ENCODE assay signal across 8 cellular contexts in genomic region chr1:205631010-205631726, GRCh38. TPM values are rescaled to one million over a fixed set of nuclear protein-coding genes. Genes with fewer than 3 reads are reported as not detected.
DNase-seq lines count a peak whose midpoint lies in the region; ATAC-seq and TF ChIP-seq lines count a peak whose summit lies in the region.

No MANE protein-coding gene starts in this region.

- H3K27me3 ChIP-seq in SK-N-SH (ENCODE audit: insufficient read depth) (no peaks in the 10 kb centered on the region), parathyroid adenoma (ENCODE audit: control insufficient read depth, insufficient read depth, low read length) (no peaks in the 10 kb centered on the region), tibial artery (no peaks in the 10 kb centered on the region)

- under 1% methylated on average over 18 of the region's 73 CpGs for WGBS in SK-N-SH (ENCODE audit: low lambda C conversion rate)

- ATAC-seq in HG02642 (IDR thresholded peaks at IDR 0.05; ENCODE audit: poor library complexity, unreplicated experiment), result peak; percentile 67
- peak; percentile 81 to 85 for ATAC-seq in activated naive CD4-positive, alpha-beta T cell treated with anti-CD3 and anti-CD28 coated beads, Interleukin-2, amount 50 U/mL, for 72 hours

- H3K9me3 Mint-ChIP-seq in activated naive CD4-positive, alpha-beta T cell treated with anti-CD3 and anti-CD28 coated beads, Interleukin-2, amount 50 U/mL, for 72 hours, result no peaks in the 10 kb centered on the region

- intact Hi-C loops in head of caudate nucleus (cut with DNase I) (loop anchor here (2.0 kb wide), 1 partner anchor 42 kb away; no protein-coding TSS in a partner anchor), tibial artery (cut with DNase I; ENCODE audit: low total_unique reads) (no loop called here)

- no peaks in the 10 kb centered on the region for H4K20me1 ChIP-seq in SK-N-SH (ENCODE audit: insufficient read depth)

- H3K79me2 ChIP-seq in SK-N-SH (ENCODE audit: insufficient read depth) (peaks cover 50% of the 10 kb centered on the region), parathyroid adenoma (peaks cover 15% of the 10 kb centered on the region)

- H3K4me1 ChIP-seq in SK-N-SH (ENCODE audit: control insufficient read depth in 1 of 2, insufficient read depth in 2 of 2, low read depth in 1 of 2, low read length in 1 of 2) (peaks cover 0 to 9% of the 10 kb centered on the region in 2 experiments; a peak in 2 of 4 replicates), parathyroid adenoma (no peaks in the 10 kb centered on the region), tibial artery (peaks cover 0 to 37% (median 22%) of the 10 kb centered on the region in 4 donors)

- H3K36me3 ChIP-seq in SK-N-SH (replicated peaks in 1 of 2; ENCODE audit: control insufficient read depth in 1 of 2, insufficient read depth in 2 of 2, low read length in 1 of 2) (peaks cover 5 to 7% of the 10 kb centered on the region in 2 experiments), parathyroid adenoma (ENCODE audit: control insufficient read depth, insufficient read depth, low read length) (no peaks in the 10 kb centered on the region), tibial artery (no peaks in the 10 kb centered on the region)

- H3K4me2 ChIP-seq in SK-N-SH, result peak overlapping the region; percentile 87
- peak overlapping the region; percentile 92 for H3K4me2 ChIP-seq in parathyroid adenoma (ENCODE audit: low read length)

- DNase-seq in GM12864 (ENCODE audit: low read depth) (peak; percentile 90), NCI-H1092 treated with DMSO at 0.1 percent for 48 hours (lab: John Stamatoyannopoulos, UW) (peak; percentile 95), SK-N-SH (peak; percentile 96), head of caudate nucleus (peak in 41 of 42 donors; percentile 8 to 81 (median 46)), tibial artery (peak; percentile 50 to 74)
- DNase-seq in activated naive CD4-positive, alpha-beta T cell treated with anti-CD3 and anti-CD28 coated beads, Interleukin-2, amount 50 U/mL, for 72 hours (ENCODE audit: low spot score in 2 of 2), result peak; percentile 77 to 90

- H3K9ac ChIP-seq in SK-N-SH (peak overlapping the region; percentile 85), parathyroid adenoma (no peak overlapping the region)

- H2AFZ ChIP-seq in SK-N-SH (ENCODE audit: low read depth) (0 out of 2 replicates have a peak overlapping the region, but pooled peaks have one; percentile 52), parathyroid adenoma (peak overlapping the region; percentile 79)

- H3K4me3 ChIP-seq in GM12864 (ENCODE audit: low read depth, low read length) (peak overlapping the region; percentile 88), SK-N-SH (ENCODE audit: low read depth in 2 of 2, low read length in 1 of 2) (peak overlapping the region; percentile 77 to 83), parathyroid adenoma (ENCODE audit: low read depth, low read length) (peak overlapping the region; percentile 91), tibial artery (peak overlapping the region; percentile 76 to 86)

- POLR2A ChIA-PET in SK-N-SH (lab: Yijun Ruan, JAX), result interaction anchor here (0.6 to 2.3 kb wide), 5 partner anchors 13 to 102 kb away, joined by 3 to 12 read pairs (median 4); no protein-coding TSS in a partner anchor

- TF ChIP-seq EP300 in SK-N-SH (IDR thresholded peaks at IDR 0.05; ENCODE audit: borderline replicate concordance in 1 of 2, low read depth in 1 of 2, low read length in 1 of 2), result no peak

- CTCF ChIA-PET in SK-N-SH (lab: Yijun Ruan, JAX), result interaction anchor here (0.6 to 7.5 kb wide), 21 partner anchors 8 to 346 kb away, joined by 3 to 94 read pairs (median 7); partner anchors contain the start of genes NUCKS1 and SLC45A3

- no peak for TF ChIP-seq CTCF in GM12864 (IDR thresholded peaks at IDR 0.05; ENCODE audit: low read depth, low read length, missing control alignments)
- TF ChIP-seq CTCF in SK-N-SH (IDR thresholded peaks at IDR 0.05), result no peak
- TF ChIP-seq CTCF in parathyroid adenoma (IDR thresholded peaks at IDR 0.05), result no peak
- no peak for TF ChIP-seq CTCF in tibial artery (IDR thresholded peaks at IDR 0.05)

- no peak for TF ChIP-seq RAD21 in SK-N-SH (IDR thresholded peaks at IDR 0.05; ENCODE audit: low read length)

- peaks cover 13% of the 10 kb centered on the region for H3F3A ChIP-seq in SK-N-SH (replicated peaks; ENCODE audit: insufficient read depth)

- H3K27ac ChIP-seq in SK-N-SH (ENCODE audit: low read depth in 2 of 2, low read length in 1 of 2) (peak overlapping the region; percentile 95), parathyroid adenoma (peak overlapping the region; percentile 79), tibial artery (peak overlapping the region; percentile 96 to 99)

- H3K9me3 ChIP-seq in SK-N-SH (no peaks in the 10 kb centered on the region), parathyroid adenoma (ENCODE audit: control insufficient read depth, low read length) (no peaks in the 10 kb centered on the region), tibial artery (no peaks in the 10 kb centered on the region)

- no peaks in the 10 kb centered on the region for H3K9me2 ChIP-seq in SK-N-SH

- peaks cover 0 to 26% of the 10 kb centered on the region in 2 donors for H3K36me3 Mint-ChIP-seq in activated naive CD4-positive, alpha-beta T cell treated with anti-CD3 and anti-CD28 coated beads, Interleukin-2, amount 50 U/mL, for 72 hours

- H3K27ac Mint-ChIP-seq in activated naive CD4-positive, alpha-beta T cell treated with anti-CD3 and anti-CD28 coated beads, Interleukin-2, amount 50 U/mL, for 72 hours, result peak overlapping the region; percentile 90 to 97

TF ChIP-seq in SK-N-SH, 30 proteins besides CTCF, POLR2A, EP300 and RAD21:
- TF ChIP-seq SIN3A (IDR thresholded peaks at IDR 0.05; ENCODE audit: borderline replicate concordance, low read depth, low read length) (0 out of 2 replicates have a peak, but pooled peaks have one; percentile 42), POLR2AphosphoS5 (IDR thresholded peaks at IDR 0.05; ENCODE audit: low read depth, low read length) (peak; percentile 80; the same call in 1 of the 2 replicates), MXI1 (IDR thresholded peaks at IDR 0.05; ENCODE audit: low read depth, low read length) (peak; percentile 67; the same call in 1 of the 2 replicates), GABPA (IDR thresholded peaks at IDR 0.05; ENCODE audit: low read depth) (0 out of 2 replicates have a peak, but pooled peaks have one; percentile 26), PBX3 (IDR thresholded peaks at IDR 0.05) (no peak)
- TF ChIP-seq, protein P1, sequence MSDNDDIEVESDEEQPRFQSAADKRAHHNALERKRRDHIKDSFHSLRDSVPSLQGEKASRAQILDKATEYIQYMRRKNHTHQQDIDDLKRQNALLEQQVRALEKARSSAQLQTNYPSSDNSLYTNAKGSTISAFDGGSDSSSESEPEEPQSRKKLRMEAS (IDR thresholded peaks at IDR 0.05; ENCODE audit: low read depth), result peak; percentile 63
- TF ChIP-seq, protein P2, sequence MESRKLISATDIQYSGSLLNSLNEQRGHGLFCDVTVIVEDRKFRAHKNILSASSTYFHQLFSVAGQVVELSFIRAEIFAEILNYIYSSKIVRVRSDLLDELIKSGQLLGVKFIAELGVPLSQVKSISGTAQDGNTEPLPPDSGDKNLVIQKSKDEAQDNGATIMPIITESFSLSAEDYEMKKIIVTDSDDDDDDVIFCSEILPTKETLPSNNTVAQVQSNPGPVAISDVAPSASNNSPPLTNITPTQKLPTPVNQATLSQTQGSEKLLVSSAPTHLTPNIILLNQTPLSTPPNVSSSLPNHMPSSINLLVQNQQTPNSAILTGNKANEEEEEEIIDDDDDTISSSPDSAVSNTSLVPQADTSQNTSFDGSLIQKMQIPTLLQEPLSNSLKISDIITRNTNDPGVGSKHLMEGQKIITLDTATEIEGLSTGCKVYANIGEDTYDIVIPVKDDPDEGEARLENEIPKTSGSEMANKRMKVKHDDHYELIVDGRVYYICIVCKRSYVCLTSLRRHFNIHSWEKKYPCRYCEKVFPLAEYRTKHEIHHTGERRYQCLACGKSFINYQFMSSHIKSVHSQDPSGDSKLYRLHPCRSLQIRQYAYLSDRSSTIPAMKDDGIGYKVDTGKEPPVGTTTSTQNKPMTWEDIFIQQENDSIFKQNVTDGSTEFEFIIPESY (IDR thresholded peaks at IDR 0.05; ENCODE audit: borderline replicate concordance, low read depth), result peak; percentile 38; the same call in 1 of the 2 replicates
- TF ChIP-seq, protein P3, sequence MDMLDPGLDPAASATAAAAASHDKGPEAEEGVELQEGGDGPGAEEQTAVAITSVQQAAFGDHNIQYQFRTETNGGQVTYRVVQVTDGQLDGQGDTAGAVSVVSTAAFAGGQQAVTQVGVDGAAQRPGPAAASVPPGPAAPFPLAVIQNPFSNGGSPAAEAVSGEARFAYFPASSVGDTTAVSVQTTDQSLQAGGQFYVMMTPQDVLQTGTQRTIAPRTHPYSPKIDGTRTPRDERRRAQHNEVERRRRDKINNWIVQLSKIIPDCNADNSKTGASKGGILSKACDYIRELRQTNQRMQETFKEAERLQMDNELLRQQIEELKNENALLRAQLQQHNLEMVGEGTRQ (IDR thresholded peaks at IDR 0.05; ENCODE audit: borderline replicate concordance, low read depth, low read length), result no peak

RNA-seq across cellular contexts. Expression of gene ELK4, which starts 0.6 kb away (rescaled TPM):
- 2.6 and 3.8 TPM in 2 replicates for polyA plus RNA-seq in SK-N-SH (2012; rRNA removed)
- polyA plus RNA-seq in SK-N-SH (2012; cell fraction: cytosol; rRNA removed), result 4.0 and 5.0 TPM in 2 replicates
- 5.6 and 9.0 TPM in 2 replicates for polyA plus RNA-seq in SK-N-SH (2012; cell fraction: nucleus; rRNA removed)
- total RNA-seq in activated naive CD4-positive, alpha-beta T cell treated with anti-CD3 and anti-CD28 coated beads, Interleukin-2, amount 50 U/mL, for 72 hours, result 10 to 100 TPM; 67.8 to 91.3 TPM

RNA-seq across cellular contexts. Expression of gene SLC45A3, which starts 49.1 kb away (rescaled TPM):
- polyA plus RNA-seq in SK-N-SH (2012; rRNA removed), result 4.6 and 4.7 TPM in 2 replicates
- 2.3 and 3.6 TPM in 2 replicates for polyA plus RNA-seq in SK-N-SH (2012; cell fraction: cytosol; rRNA removed)
- polyA plus RNA-seq in SK-N-SH (2012; cell fraction: nucleus; rRNA removed), result 5.8 and 6.0 TPM in 2 replicates
- total RNA-seq in activated naive CD4-positive, alpha-beta T cell treated with anti-CD3 and anti-CD28 coated beads, Interleukin-2, amount 50 U/mL, for 72 hours, result 1 to 10 TPM in 1 of 2 donors, under 1 TPM in 1; 0.57 to 1.1 TPM

Comparison
In these comparisons a context has a peak if more than half of its experiments do, and no peak if none do; other contexts are left out.
1. Peak in every context shown above with its lines: DNase-seq, ATAC-seq, H3K4me3 ChIP-seq and H3K27ac ChIP-seq.
2. DNase-seq: peak in every context shown above with its lines; median percentile 96 in SK-N-SH; 95 in NCI-H1092 treated with DMSO at 0.1 percent for 48 hours; 90 in GM12864; 84 in activated naive CD4-positive, alpha-beta T cell treated with anti-CD3 and anti-CD28 coated beads, Interleukin-2, amount 50 U/mL, for 72 hours; 62 in tibial artery; 46 in head of caudate nucleus.